8 cellular contexts compared by ENCODE assay signal in genomic region chr9:137421838-137422667, GRCh38. TPM values are rescaled to one million over a fixed set of nuclear protein-coding genes. Genes with fewer than 3 reads are reported as not detected.
DNase-seq lines count a peak whose midpoint lies in the region; ATAC-seq and TF ChIP-seq lines count a peak whose summit lies in the region.

No MANE protein-coding gene starts in this region.

- H3K4me2 ChIP-seq in PC-9: peak overlapping the region; percentile 90

- H3K27ac Mint-ChIP-seq in progenitor cell of endocrine pancreas: peak overlapping the region; percentile 94

- no peaks in the 10 kb centered on the region for H3K9me3 Mint-ChIP-seq in progenitor cell of endocrine pancreas (ENCODE audit: low read depth)

- H2AFZ ChIP-seq in PC-9: peak overlapping the region; percentile 79

- peaks cover 17% of the 10 kb centered on the region for H3K4me1 ChIP-seq in PC-9 (replicated peaks; ENCODE audit: insufficient read depth)

- H3K36me3 ChIP-seq in PC-9 (ENCODE audit: low read depth): no peaks in the 10 kb centered on the region

- TF ChIP-seq CTCF in GM12865 (IDR thresholded peaks at IDR 0.05; ENCODE audit: insufficient read depth, low read depth, low read length, missing control alignments) (no peak), PC-9 (conservative IDR thresholded peaks at IDR 0.05) (no peak), epithelial cell of proximal tubule (conservative IDR thresholded peaks at IDR 0.05; ENCODE audit: low read depth, low read length) (no peak), progenitor cell of endocrine pancreas (IDR thresholded peaks at IDR 0.05; ENCODE audit: unreplicated experiment) (no peak)

- H3K4me3 ChIP-seq in GM12865 (ENCODE audit: low read depth, low read length): peak overlapping the region; percentile 69
- H3K4me3 ChIP-seq in PC-9: peak overlapping the region; percentile 86
- H3K4me3 ChIP-seq in epithelial cell of proximal tubule (ENCODE audit: low read depth, low read length): peak overlapping the region; percentile 69

- H4K20me1 ChIP-seq in PC-9 (ENCODE audit: insufficient read depth): no peaks in the 10 kb centered on the region

- no peaks in the 10 kb centered on the region for H3K27me3 Mint-ChIP-seq in progenitor cell of endocrine pancreas

- DNase-seq in GM12865 (ENCODE audit: low read depth): no peak
- no peak for DNase-seq in PC-9
- DNase-seq in epithelial cell of proximal tubule (ENCODE audit: low read depth): no peak
- no peak for DNase-seq in progenitor cell of endocrine pancreas (ENCODE audit: low spot score, unreplicated experiment)
- no peak for DNase-seq in NCI-H2081 (lab: John Stamatoyannopoulos, UW)
- DNase-seq in NCI-H2227 treated with DMSO at 0.1 percent for 48 hours (lab: John Stamatoyannopoulos, UW): no peak

- CTCF ChIA-PET in PC-9 (lab: Charles Lee): interaction anchor here (0.5 to 0.7 kb wide), 3 partner anchors 373 to 732 kb away, joined by 3 to 8 read pairs (median 7); no protein-coding TSS in a partner anchor

- H3K36me3 Mint-ChIP-seq in progenitor cell of endocrine pancreas (ENCODE audit: insufficient read depth): no peaks in the 10 kb centered on the region

- peak overlapping the region; percentile 28 for H3K27ac ChIP-seq in PC-9

- H3K4me3 Mint-ChIP-seq in progenitor cell of endocrine pancreas (ENCODE audit: low read depth): peak overlapping the region; percentile 88

- TSS peak; percentile 62 for BruUV-seq in PC-9 (replicated peaks; lab: Mats Ljungman, UMichigan)

- H3K4me1 Mint-ChIP-seq in progenitor cell of endocrine pancreas (ENCODE audit: low read depth): peaks cover 10% of the 10 kb centered on the region

- ATAC-seq in GM18870 (IDR thresholded peaks at IDR 0.05; ENCODE audit: unreplicated experiment): no peak
- ATAC-seq in HG02763 (IDR thresholded peaks at IDR 0.05; ENCODE audit: unreplicated experiment): no peak

- H3K27me3 ChIP-seq in PC-9 (ENCODE audit: insufficient read depth, low read depth): no peaks in the 10 kb centered on the region

- POLR2A ChIA-PET in PC-9 (lab: Charles Lee; ENCODE audit: unreplicated experiment): no interaction called here

- H3K9me2 ChIP-seq in PC-9 (ENCODE audit: insufficient read depth): no peaks in the 10 kb centered on the region

- no peaks in the 10 kb centered on the region for H3K9me3 ChIP-seq in PC-9 (ENCODE audit: insufficient read depth, low read depth)

- intact Hi-C loops in PC-9 (cut with micrococcal nuclease; ENCODE audit: unreplicated experiment): loop anchor here (2.0 to 5.0 kb wide), 2 partner anchors 105 to 121 kb away; no protein-coding TSS in a partner anchor

- H3F3A ChIP-seq in PC-9 (ENCODE audit: insufficient read depth, low read depth): peaks cover 15% of the 10 kb centered on the region

- H3K79me2 ChIP-seq in PC-9 (ENCODE audit: low read depth): peaks cover 29% of the 10 kb centered on the region

RNA-seq across cellular contexts. Expression of gene EXD3, which starts 0.9 kb away (rescaled TPM):
- total RNA-seq in PC-9 (2021) (23.7 and 38.5 TPM in 2 replicates), epithelial cell of proximal tubule (4.1 and 29.2 TPM in 2 replicates), progenitor cell of endocrine pancreas (31.7 and 33.8 TPM in 2 replicates)

RNA-seq across cellular contexts. Expression of gene NOXA1, which starts 1.1 kb away (rescaled TPM):
- total RNA-seq in PC-9 (2021): 10.5 and 22.8 TPM in 2 replicates
- total RNA-seq in epithelial cell of proximal tubule: 0.14 and 2.1 TPM in 2 replicates
- total RNA-seq in progenitor cell of endocrine pancreas: 15.3 and 16.3 TPM in 2 replicates

RNA-seq across cellular contexts. Expression of gene ENTPD8, which starts 19.1 kb away (rescaled TPM):
- total RNA-seq in PC-9 (2021) (5.4 and 5.9 TPM in 2 replicates), epithelial cell of proximal tubule (not detected in 2 replicates), progenitor cell of endocrine pancreas (2.7 and 3.2 TPM in 2 replicates)

RNA-seq across cellular contexts. Expression of gene NSMF, which starts 37.1 kb away (rescaled TPM):
- 73.4 and 90.4 TPM in 2 replicates for total RNA-seq in PC-9 (2021)
- total RNA-seq in epithelial cell of proximal tubule: 33.2 and 62.7 TPM in 2 replicates
- 57.4 and 59.8 TPM in 2 replicates for total RNA-seq in progenitor cell of endocrine pancreas
